ENCODE assay signal across 28 cellular contexts in the genomic region with DNA sequence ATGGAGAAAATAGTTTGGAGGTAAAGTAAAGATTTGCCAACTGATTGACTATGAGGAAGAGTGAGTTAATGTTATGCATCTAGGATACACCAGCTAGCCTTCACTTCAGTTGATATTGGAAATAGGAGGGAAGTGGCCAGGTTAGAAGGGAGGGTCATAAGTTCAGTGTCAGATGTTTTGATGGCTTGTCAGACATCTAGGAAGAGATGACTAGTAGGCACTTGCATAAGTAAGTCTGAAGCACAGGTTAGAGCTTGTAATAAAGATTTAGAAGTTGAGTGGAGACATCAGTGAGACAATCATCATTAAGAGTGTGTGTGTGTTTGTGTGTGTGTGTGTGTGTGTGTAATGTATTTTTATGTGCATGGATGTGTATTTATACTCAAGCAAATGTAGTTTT.
"Had no signal": no experiment of that assay in that cellular context is flagged by ENCODE, and none has a peak within 500 bp of the region (broad histone marks: within the 10 kb centered on the region; RNA-seq: fewer than 3 reads in every experiment).

No MANE protein-coding gene starts in this region.

- H3K4me1 Mint-ChIP-seq: brain; immature natural killer cell; stimulated activated memory B cell treated with anti-CD40 and anti-IgM and Interleukin-4, amounts not matched to agents 10 μg/mL and 1 μg/mL and 100 μg/mL, for 72 hours had no signal

- H3K4me3 Mint-ChIP-seq: activated naive CD8-positive, alpha-beta T cell; brain; immature natural killer cell; stimulated activated memory B cell treated with anti-CD40 and anti-IgM and Interleukin-4, amounts not matched to agents 10 μg/mL and 1 μg/mL and 100 μg/mL, for 72 hours; T-helper 2 cell treated with Interferon-gamma antibody and Interleukin-4, amounts not matched to agents 5 μg/mL and 100 μg/mL, for 36 hours had no signal

- ATAC-seq: foreskin keratinocyte; heart left ventricle; left colon; pancreas; sciatic nerve; stimulated activated memory B cell treated with anti-CD40 and anti-IgM and Interleukin-4, amounts not matched to agents 10 μg/mL and 1 μg/mL and 100 μg/mL, for 72 hours; upper lobe of right lung had no signal

- H3K27me3 Mint-ChIP-seq: activated naive CD8-positive, alpha-beta T cell; brain; stimulated activated memory B cell treated with anti-CD40 and anti-IgM and Interleukin-4, amounts not matched to agents 10 μg/mL and 1 μg/mL and 100 μg/mL, for 72 hours had no signal

- H3K27ac Mint-ChIP-seq: activated naive CD8-positive, alpha-beta T cell; activated T-helper 2 cell treated with anti-CD3 and anti-CD28 coated beads, Interferon-gamma antibody, Interleukin-2, Interleukin-4, amounts not matched to agents 10 μg/mL and 5 μg/mL and 100 μg/mL, durations not matched to agents 14 hours and 24 hours and 36 hours; brain; stimulated activated memory B cell treated with anti-CD40 and anti-IgM and Interleukin-4, amounts not matched to agents 10 μg/mL and 1 μg/mL and 100 μg/mL, for 72 hours; T-helper 2 cell treated with Interferon-gamma antibody and Interleukin-4, amounts not matched to agents 5 μg/mL and 100 μg/mL, for 36 hours had no signal

- H3K36me3 Mint-ChIP-seq: activated naive CD8-positive, alpha-beta T cell; brain; immature natural killer cell; stimulated activated memory B cell treated with anti-CD40 and anti-IgM and Interleukin-4, amounts not matched to agents 10 μg/mL and 1 μg/mL and 100 μg/mL, for 72 hours had no signal

- DNase-seq: activated CD4-positive, alpha-beta T cell treated with anti-CD3 and anti-CD28 coated beads, Interleukin-2, amount 50 U/mL, for 1 hour; activated CD8-positive, alpha-beta memory T cell treated with anti-CD3 and anti-CD28 coated beads, Interleukin-2, amount 50 U/mL, for 4 hours; activated T-cell treated with anti-CD3 and anti-CD28 coated beads, Interleukin-2, amount 50 U/mL, for 1 hour; caudate nucleus; cortex of kidney; heart left ventricle; hypothalamus; immature natural killer cell; kidney; left colon; mammary epithelial cell; pancreas; retina; stimulated activated CD4-positive, alpha-beta T cell treated with anti-CD3 and anti-CD28 coated beads, Interleukin-4, amount 100 ng/mL, for 24 hours; tibial artery; upper lobe of right lung had no signal

- H3K4me3 ChIP-seq: ascending aorta, esophagus muscularis mucosa, heart left ventricle, pancreas, prostate gland, skin epidermis, suprapubic skin, tibial artery, upper lobe of right lung had no signal
